In genomic region chr4:68368566-68369473, GRCh38 we compare ENCODE assay signal across 14 cellular contexts. TPM values are rescaled to one million over a fixed set of nuclear protein-coding genes. Genes with fewer than 3 reads are reported as not detected.
DNase-seq lines count a peak whose midpoint lies in the region; ATAC-seq, FAIRE-seq and TF ChIP-seq lines count a peak whose summit lies in the region.
"Had no signal": no experiment of that assay in that cellular context is flagged by ENCODE, and none has a peak within 500 bp of the region (broad histone marks: within the 10 kb centered on the region; RNA-seq: fewer than 3 reads in every experiment).

No MANE protein-coding gene starts in this region.

- H3K4me3 Mint-ChIP-seq in astrocyte (ENCODE audit: unreplicated experiment): no peak overlapping the region
- no peak overlapping the region for H3K4me3 Mint-ChIP-seq in CD4-positive, alpha-beta T cell
- H3K4me3 Mint-ChIP-seq: memory B cell had no signal

- no peak overlapping the region for H2AFZ ChIP-seq in astrocyte (ENCODE audit: low read depth, low read length)

- TF ChIP-seq CTCF in astrocyte (IDR thresholded peaks at IDR 0.05; ENCODE audit: insufficient read depth, low read depth, low read length) (no peak), kidney epithelial cell (IDR thresholded peaks at IDR 0.05; ENCODE audit: insufficient read depth, low read length, poor library complexity, severe bottlenecking) (no peak), gastrocnemius medialis (IDR thresholded peaks at IDR 0.05 in 4 of 5, conservative IDR thresholded peaks at IDR 0.05 in 1 of 5) (no peak)
- no peak for TF ChIP-seq CTCF in CD4-positive, alpha-beta T cell (IDR thresholded peaks at IDR 0.05)

- TF ChIP-seq POLR2A in gastrocnemius medialis (IDR thresholded peaks at IDR 0.05): no peak

- H3K4me3 ChIP-seq in astrocyte (ENCODE audit: insufficient read depth, low read depth, low read length): no peak overlapping the region
- no peak overlapping the region for H3K4me3 ChIP-seq in kidney epithelial cell (ENCODE audit: low read depth, low read length)
- H3K4me3 ChIP-seq in gastrocnemius medialis: no peak overlapping the region
- H3K4me3 ChIP-seq in HAP-1: no peak overlapping the region

- peaks cover 38% of the 10 kb centered on the region for H3K4me1 Mint-ChIP-seq in astrocyte (ENCODE audit: low read depth, unreplicated experiment)
- peaks cover 5% of the 10 kb centered on the region for H3K4me1 Mint-ChIP-seq in CD4-positive, alpha-beta T cell (ENCODE audit: low read depth)
- H3K4me1 Mint-ChIP-seq: memory B cell had no signal

- peak overlapping the region; percentile 11 for H3K9ac ChIP-seq in astrocyte (ENCODE audit: low read length)

- H3K27ac Mint-ChIP-seq in astrocyte (ENCODE audit: unreplicated experiment): peak overlapping the region; percentile 94
- no peak overlapping the region for H3K27ac Mint-ChIP-seq in CD4-positive, alpha-beta T cell
- H3K27ac Mint-ChIP-seq: memory B cell had no signal

- H3K4me2 ChIP-seq in astrocyte (ENCODE audit: low read length): peak overlapping the region; percentile 61

- H3K27me3 Mint-ChIP-seq in astrocyte (ENCODE audit: low read depth, unreplicated experiment): no peaks in the 10 kb centered on the region
- peaks cover 15% of the 10 kb centered on the region for H3K27me3 Mint-ChIP-seq in CD4-positive, alpha-beta T cell

- H3K4me1 ChIP-seq in astrocyte (ENCODE audit: insufficient read depth, low read length): peaks cover 11% of the 10 kb centered on the region
- H3K4me1 ChIP-seq in gastrocnemius medialis: peaks cover 0 to 4% of the 10 kb centered on the region in 2 donors
- peaks cover 13% of the 10 kb centered on the region for H3K4me1 ChIP-seq in HAP-1

- H3K36me3 ChIP-seq in astrocyte (ENCODE audit: insufficient read depth, low read length): no peaks in the 10 kb centered on the region
- no peaks in the 10 kb centered on the region for H3K36me3 ChIP-seq in kidney epithelial cell (ENCODE audit: control insufficient read depth, insufficient read depth, low read length)
- H3K36me3 ChIP-seq in gastrocnemius medialis: no peaks in the 10 kb centered on the region
- H3K36me3 ChIP-seq in HAP-1 (replicated peaks): no peaks in the 10 kb centered on the region

- peaks cover 16% of the 10 kb centered on the region for H3K9me3 Mint-ChIP-seq in astrocyte (ENCODE audit: unreplicated experiment)
- no peaks in the 10 kb centered on the region for H3K9me3 Mint-ChIP-seq in CD4-positive, alpha-beta T cell
- H3K9me3 Mint-ChIP-seq: memory B cell had no signal

- CTCF ChIA-PET in CD4-positive, alpha-beta T cell (lab: Charles Lee): no interaction called here

- intact Hi-C loops in CD4-positive, alpha-beta T cell (cut with DNase I, micrococcal nuclease): no loop called here
- intact Hi-C loops in gastrocnemius medialis (cut with DNase I; ENCODE audit: low total_unique reads): no loop called here

- H3K79me2 ChIP-seq in astrocyte (ENCODE audit: insufficient read depth, low read length): no peaks in the 10 kb centered on the region

- POLR2A ChIA-PET in CD4-positive, alpha-beta T cell (lab: Charles Lee): no interaction called here

- in situ Hi-C loops in ACHN (cut with HindIII; ENCODE audit: low pct_ligation_motif_present, low pct_unique_long_range_greater_than_20kb, low sequenced_read_pairs): no loop called here
- in situ Hi-C loops in gastrocnemius medialis (cut with MboI; ENCODE audit: low sequenced_read_pairs in 4 of 4): no loop called here
- in situ Hi-C loops in HAP-1 (cut with MboI; ENCODE audit: low sequenced_read_pairs): no loop called here

- no peaks in the 10 kb centered on the region for H4K20me1 ChIP-seq in astrocyte (ENCODE audit: insufficient read depth, low read length)

- no peak for ATAC-seq in CD4-positive, alpha-beta T cell (ENCODE audit: poor library complexity)
- ATAC-seq in gastrocnemius medialis: no peak
- ATAC-seq: right cardiac atrium had no signal

- H3K27me3 ChIP-seq in astrocyte (ENCODE audit: insufficient read depth, low read length) (no peaks in the 10 kb centered on the region), kidney epithelial cell (ENCODE audit: control insufficient read depth, insufficient read depth, low read length) (no peaks in the 10 kb centered on the region), gastrocnemius medialis (peaks cover 0 to 3% (median 0%) of the 10 kb centered on the region in 3 donors), HAP-1 (ENCODE audit: low read depth) (no peaks in the 10 kb centered on the region)
- H3K27me3 ChIP-seq in CD4-positive, alpha-beta T cell (ENCODE audit: control insufficient read depth, insufficient read depth, low read length): no peaks in the 10 kb centered on the region

- H3K9me3 ChIP-seq in astrocyte (ENCODE audit: insufficient read depth, low read depth, low read length): no peaks in the 10 kb centered on the region
- no peaks in the 10 kb centered on the region for H3K9me3 ChIP-seq in CD4-positive, alpha-beta T cell (ENCODE audit: control insufficient read depth, low read length)
- H3K9me3 ChIP-seq in gastrocnemius medialis: no peaks in the 10 kb centered on the region
- H3K9me3 ChIP-seq in HAP-1: 0 out of 2 replicates have a peak, but pooled peaks cover 3% of the 10 kb centered on the region

- H3K36me3 Mint-ChIP-seq in astrocyte (ENCODE audit: low read depth, unreplicated experiment): peaks cover 2% of the 10 kb centered on the region
- H3K36me3 Mint-ChIP-seq in CD4-positive, alpha-beta T cell (ENCODE audit: low read depth): no peaks in the 10 kb centered on the region

- H3K27ac ChIP-seq in astrocyte (ENCODE audit: low read depth, low read length) (peak overlapping the region; percentile 69), gastrocnemius medialis (no peak overlapping the region)
- no peak overlapping the region for H3K27ac ChIP-seq in CD4-positive, alpha-beta T cell (ENCODE audit: low read depth, low read length)
- H3K27ac ChIP-seq: C4-2B had no signal

- peak; percentile 65 for FAIRE-seq in astrocyte (lab: Jason Lieb, UNC)
- FAIRE-seq: frontal cortex had no signal

- peak; percentile 81 for DNase-seq in ACHN
- DNase-seq in HS-27A (ENCODE audit: low read depth): peak; percentile 85
- peak; percentile 78 for DNase-seq in astrocyte (ENCODE audit: low read depth)
- DNase-seq in kidney epithelial cell (ENCODE audit: low read depth): peak; percentile 55
- no peak for DNase-seq in CD4-positive, alpha-beta T cell
- DNase-seq in gastrocnemius medialis: no peak
- DNase-seq in SHP77 treated with DMSO at 0.1 percent for 48 hours (lab: John Stamatoyannopoulos, UW): no peak
- no peak for DNase-seq in HAP-1 (ENCODE audit: low spot score in 2 of 2)
- DNase-seq: anterior cingulate cortex, NCI-H2171, right cardiac atrium had no signal

RNA-seq across cellular contexts. Expression of gene YTHDC1, which starts 18.9 kb away (rescaled TPM):
- total RNA-seq in astrocyte (87.3 and 95.9 TPM in 2 replicates), kidney epithelial cell (37.7 and 46.1 TPM in 2 replicates), gastrocnemius medialis (10 to 100 TPM; 28.0 to 73.1 (median 34.9) TPM)
- total RNA-seq in CD4-positive, alpha-beta T cell: 100 to 1,000 TPM; 383 to 389 TPM

Comparison
In these comparisons a context has a peak if more than half of its experiments do, and no peak if none do; other contexts are left out.
1. DNase-seq: peak in ACHN (single experiment), HS-27A (single experiment), astrocyte (single experiment) and kidney epithelial cell (single experiment); none in CD4-positive, alpha-beta T cell (0 of 10), gastrocnemius medialis (0 of 2), SHP77 treated with DMSO at 0.1 percent for 48 hours (single experiment) and HAP-1 (0 of 2).